Comparison of ENCODE assay signal across 1 cellular context in the genomic region with DNA sequence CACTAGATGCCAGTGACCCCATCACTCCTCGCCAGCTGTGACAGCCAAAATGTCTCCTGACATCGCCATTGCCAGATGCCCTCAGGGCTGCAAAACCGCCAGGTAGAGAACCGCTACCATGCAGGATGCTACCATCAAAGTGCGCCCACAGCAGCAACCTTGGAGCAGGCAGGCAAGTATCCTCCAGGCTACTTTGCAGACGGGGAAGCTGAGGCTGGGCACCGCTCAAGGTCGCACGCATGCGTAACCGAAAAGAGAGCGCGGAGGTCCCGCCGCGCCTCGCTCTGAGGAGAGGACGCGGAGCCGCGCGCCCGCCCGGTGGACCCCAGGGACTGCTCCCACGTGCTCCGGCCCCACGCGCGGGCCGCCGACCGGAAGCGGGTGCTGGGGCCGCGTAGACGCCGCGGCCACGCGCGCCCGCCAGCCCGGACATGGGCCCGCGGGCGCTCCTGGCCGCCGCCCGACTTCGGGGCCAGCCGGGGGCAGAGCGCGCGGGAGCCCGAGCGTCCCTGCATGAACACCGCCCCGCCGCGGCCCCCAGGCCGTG.
TF ChIP-seq lines count a peak whose summit lies in the region.

A gene with protein sequence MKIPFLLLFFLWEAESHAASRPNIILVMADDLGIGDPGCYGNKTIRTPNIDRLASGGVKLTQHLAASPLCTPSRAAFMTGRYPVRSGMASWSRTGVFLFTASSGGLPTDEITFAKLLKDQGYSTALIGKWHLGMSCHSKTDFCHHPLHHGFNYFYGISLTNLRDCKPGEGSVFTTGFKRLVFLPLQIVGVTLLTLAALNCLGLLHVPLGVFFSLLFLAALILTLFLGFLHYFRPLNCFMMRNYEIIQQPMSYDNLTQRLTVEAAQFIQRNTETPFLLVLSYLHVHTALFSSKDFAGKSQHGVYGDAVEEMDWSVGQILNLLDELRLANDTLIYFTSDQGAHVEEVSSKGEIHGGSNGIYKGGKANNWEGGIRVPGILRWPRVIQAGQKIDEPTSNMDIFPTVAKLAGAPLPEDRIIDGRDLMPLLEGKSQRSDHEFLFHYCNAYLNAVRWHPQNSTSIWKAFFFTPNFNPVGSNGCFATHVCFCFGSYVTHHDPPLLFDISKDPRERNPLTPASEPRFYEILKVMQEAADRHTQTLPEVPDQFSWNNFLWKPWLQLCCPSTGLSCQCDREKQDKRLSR (plus strand): TSS at position 282 of the 547 bp plus-strand sequence. CDS start 105,488 bp downstream, outside the sequence.

TF ChIP-seq in H1, 55 proteins besides CTCF, POLR2A, EP300 and RAD21 (continued from another document):
- TF ChIP-seq KDM4A (IDR thresholded peaks at IDR 0.05; ENCODE audit: low read depth, low read length, severe bottlenecking): peak; percentile 1
- TF ChIP-seq TAF1 (IDR thresholded peaks at IDR 0.05; ENCODE audit: low read depth, low read length): 0 out of 2 replicates have a peak, but pooled peaks have one; percentile 4
- TF ChIP-seq NRF1 (IDR thresholded peaks at IDR 0.05; ENCODE audit: low read depth, low read length): peak; percentile 33; the same call in 1 of the 2 replicates
- TF ChIP-seq CREB1 (IDR thresholded peaks at IDR 0.05): peak; percentile 33; the same call in 1 of the 2 replicates
